Comparison of ENCODE assay signal across 1 cellular context in genomic region chr17:59892849-59893616, GRCh38.
TF ChIP-seq lines count a peak whose summit lies in the region.

Gene RPS6KB1 (plus strand): TSS chr17:59893121. CDS start chr17:59893185, 64 bp downstream.
Gene TUBD1 (minus strand): TSS chr17:59892943. CDS start chr17:59891002, 1,941 bp downstream.

TF ChIP-seq in HepG2, 621 proteins besides CTCF, POLR2A, EP300 and RAD21 (continued from another document and continues in another):
- TF ChIP-seq MAX (IDR thresholded peaks at IDR 0.05), result peak; percentile 82
- TF ChIP-seq CBX1 (IDR thresholded peaks at IDR 0.05; ENCODE audit: low read depth), result peak; percentile 92
- TF ChIP-seq GZF1 (CRISPR knock-in tag; IDR thresholded peaks at IDR 0.05), result 0 out of 2 replicates have a peak, but pooled peaks have one; percentile 80
- no peak for TF ChIP-seq IKZF1 (IDR thresholded peaks at IDR 0.05)
- no peak for TF ChIP-seq JARID2 (CRISPR knock-in tag; IDR thresholded peaks at IDR 0.05; ENCODE audit: insufficient replicate concordance)
- no peak for TF ChIP-seq TCF12 (IDR thresholded peaks at IDR 0.05)
- no peak; the same call in 1 of the 2 replicates for TF ChIP-seq TCF12 (CRISPR knock-in tag; IDR thresholded peaks at IDR 0.05)
- no peak; the same call in 1 of the 2 replicates for TF ChIP-seq ZNF292 (CRISPR knock-in tag; IDR thresholded peaks at IDR 0.05; ENCODE audit: borderline replicate concordance, low read depth)
- TF ChIP-seq FOXP1 (IDR thresholded peaks at IDR 0.05), result no peak
- TF ChIP-seq FOXP1 (CRISPR knock-in tag; IDR thresholded peaks at IDR 0.05), result no peak
- TF ChIP-seq ZMYM4 (CRISPR knock-in tag; IDR thresholded peaks at IDR 0.05), result peak; percentile 84
- TF ChIP-seq ZNF124 (CRISPR knock-in tag; IDR thresholded peaks at IDR 0.05), result no peak; the same call in 1 of the 2 replicates
- TF ChIP-seq TEAD3 (CRISPR knock-in tag; optimal IDR thresholded peaks at IDR 0.05; ENCODE audit: borderline replicate concordance), result peak; percentile 50
- no peak for TF ChIP-seq CCAR2 (optimal IDR thresholded peaks at IDR 0.05; ENCODE audit: low read depth, low read length)
- no peak for TF ChIP-seq ZNF451 (CRISPR knock-in tag; IDR thresholded peaks at IDR 0.05)
- TF ChIP-seq ZNF691 (CRISPR knock-in tag; IDR thresholded peaks at IDR 0.05; ENCODE audit: borderline replicate concordance, low read depth), result peak; percentile 69; the same call in 1 of the 2 replicates
- TF ChIP-seq ZBTB1 (CRISPR knock-in tag; IDR thresholded peaks at IDR 0.05; ENCODE audit: borderline replicate concordance), result no peak
- TF ChIP-seq NCOR1 (IDR thresholded peaks at IDR 0.05; ENCODE audit: borderline replicate concordance, low read length), result no peak
- TF ChIP-seq THRA (CRISPR knock-in tag; IDR thresholded peaks at IDR 0.05; ENCODE audit: borderline replicate concordance), result peak; percentile 12; the same call in 1 of the 2 replicates
- peak; percentile 58; the same call in 1 of the 2 replicates for TF ChIP-seq ZBTB8A (CRISPR knock-in tag; IDR thresholded peaks at IDR 0.05; ENCODE audit: borderline replicate concordance, low read depth)
- peak; percentile 94 for TF ChIP-seq NR2C2 (CRISPR knock-in tag; IDR thresholded peaks at IDR 0.05; ENCODE audit: borderline replicate concordance)
- TF ChIP-seq ZBTB7A (CRISPR knock-in tag; IDR thresholded peaks at IDR 0.05), result 0 out of 2 replicates have a peak, but pooled peaks have one; percentile 42
- TF ChIP-seq ZNF572 (CRISPR knock-in tag; IDR thresholded peaks at IDR 0.05), result no peak
- TF ChIP-seq ZNF142 (CRISPR knock-in tag; IDR thresholded peaks at IDR 0.05), result peak; percentile 76; the same call in 1 of the 2 replicates
- TF ChIP-seq TMF1 (CRISPR knock-in tag; IDR thresholded peaks at IDR 0.05; ENCODE audit: low read depth), result no peak; the same call in 1 of the 2 replicates
- TF ChIP-seq NKX3-1 (CRISPR knock-in tag; IDR thresholded peaks at IDR 0.05), result peak; percentile 90; the same call in 1 of the 2 replicates
- peak; percentile 73 for TF ChIP-seq SRSF1 (optimal IDR thresholded peaks at IDR 0.05; ENCODE audit: low read depth, low read length)
- TF ChIP-seq RXRA (CRISPR knock-in tag; IDR thresholded peaks at IDR 0.05), result peak; percentile 67; the same call in 1 of the 2 replicates
- TF ChIP-seq ZNF326 (CRISPR knock-in tag; IDR thresholded peaks at IDR 0.05; ENCODE audit: borderline replicate concordance), result no peak
- no peak for TF ChIP-seq DBP (CRISPR knock-in tag; IDR thresholded peaks at IDR 0.05; ENCODE audit: not compliant biosample characterization)
- no peak for TF ChIP-seq ZNF841 (CRISPR knock-in tag; IDR thresholded peaks at IDR 0.05; ENCODE audit: borderline replicate concordance)
- TF ChIP-seq PCBP1 (IDR thresholded peaks at IDR 0.05; ENCODE audit: borderline replicate concordance, low read depth, low read length), result no peak
- TF ChIP-seq ZFP1 (CRISPR knock-in tag; IDR thresholded peaks at IDR 0.05), result no peak; the same call in 1 of the 2 replicates
- TF ChIP-seq HMGA1 (CRISPR knock-in tag; conservative IDR thresholded peaks at IDR 0.05), result no peak
- peak; percentile 34; the same call in 1 of the 2 replicates for TF ChIP-seq MZF1 (CRISPR knock-in tag; IDR thresholded peaks at IDR 0.05; ENCODE audit: borderline replicate concordance)
- no peak; the same call in 1 of the 2 replicates for TF ChIP-seq ZNF224 (CRISPR knock-in tag; IDR thresholded peaks at IDR 0.05)
- TF ChIP-seq ZBTB46 (CRISPR knock-in tag; IDR thresholded peaks at IDR 0.05; ENCODE audit: borderline replicate concordance), result no peak
- no peak for TF ChIP-seq ZNF609 (CRISPR knock-in tag; IDR thresholded peaks at IDR 0.05; ENCODE audit: borderline replicate concordance)
- TF ChIP-seq ZNF562 (CRISPR knock-in tag; IDR thresholded peaks at IDR 0.05; ENCODE audit: borderline replicate concordance), result no peak
- TF ChIP-seq ZNF780A (CRISPR knock-in tag; IDR thresholded peaks at IDR 0.05), result no peak
- no peak for TF ChIP-seq IKZF4 (CRISPR knock-in tag; IDR thresholded peaks at IDR 0.05; ENCODE audit: borderline replicate concordance, low read depth, not compliant biosample characterization)
- peak; percentile 72; the same call in 1 of the 2 replicates for TF ChIP-seq ZNF839 (CRISPR knock-in tag; IDR thresholded peaks at IDR 0.05; ENCODE audit: borderline replicate concordance)
- no peak for TF ChIP-seq GTF3A (CRISPR knock-in tag; conservative IDR thresholded peaks at IDR 0.05)
- TF ChIP-seq PBX2 (CRISPR knock-in tag; IDR thresholded peaks at IDR 0.05), result no peak
- TF ChIP-seq ATRX (CRISPR knock-in tag; IDR thresholded peaks at IDR 0.05; ENCODE audit: borderline replicate concordance), result no peak
- TF ChIP-seq RORA (CRISPR knock-in tag; IDR thresholded peaks at IDR 0.05), result no peak
- TF ChIP-seq ZNF256 (CRISPR knock-in tag; conservative IDR thresholded peaks at IDR 0.05), result peak; percentile 78; the same call in 1 of the 2 replicates
- TF ChIP-seq RARA (CRISPR knock-in tag; IDR thresholded peaks at IDR 0.05), result peak; percentile 44; the same call in 1 of the 2 replicates
